ENCODE assay signal across 2 cellular contexts in genomic region chr19:1756705-1757445, GRCh38.
TF ChIP-seq lines count a peak whose summit lies in the region.

No MANE protein-coding gene starts in this region.

TF ChIP-seq in HEK293, 187 proteins besides CTCF, POLR2A, EP300 and RAD21:
- TF ChIP-seq PATZ1 (tag by site-specific recombination; IDR thresholded peaks at IDR 0.05), result peak; percentile 24
- no peak for TF ChIP-seq ZFP41 (tag by site-specific recombination; IDR thresholded peaks at IDR 0.05; ENCODE audit: borderline replicate concordance)
- peak; percentile 83 for TF ChIP-seq PRDM4 (tag by site-specific recombination; IDR thresholded peaks at IDR 0.05)
- no peak for TF ChIP-seq ZNF175 (tag by site-specific recombination; IDR thresholded peaks at IDR 0.05)

TF ChIP-seq in K562, 482 proteins besides CTCF, POLR2A, EP300 and RAD21:
- TF ChIP-seq, protein P1, sequence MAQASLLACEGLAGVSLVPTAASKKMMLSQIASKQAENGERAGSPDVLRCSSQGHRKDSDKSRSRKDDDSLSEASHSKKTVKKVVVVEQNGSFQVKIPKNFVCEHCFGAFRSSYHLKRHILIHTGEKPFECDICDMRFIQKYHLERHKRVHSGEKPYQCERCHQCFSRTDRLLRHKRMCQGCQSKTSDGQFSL (CRISPR knock-in tag; IDR thresholded peaks at IDR 0.05), result peak; percentile 70; the same call in 1 of the 2 replicates
- TF ChIP-seq, protein P1 (tag; IDR thresholded peaks at IDR 0.05), result no peak
- TF ChIP-seq, protein P2, sequence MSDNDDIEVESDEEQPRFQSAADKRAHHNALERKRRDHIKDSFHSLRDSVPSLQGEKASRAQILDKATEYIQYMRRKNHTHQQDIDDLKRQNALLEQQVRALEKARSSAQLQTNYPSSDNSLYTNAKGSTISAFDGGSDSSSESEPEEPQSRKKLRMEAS (CRISPR knock-in tag; IDR thresholded peaks at IDR 0.05), result 0 out of 2 replicates have a peak, but pooled peaks have one; percentile 23
- peak; percentile 29 for TF ChIP-seq MEIS2 (IDR thresholded peaks at IDR 0.05; ENCODE audit: partially characterized antibody)
- TF ChIP-seq ZNF263 (CRISPR knock-in tag; IDR thresholded peaks at IDR 0.05; ENCODE audit: borderline replicate concordance), result no peak
